Comparison of ENCODE assay signal across 20 cellular contexts in genomic region chr17:50181155-50181554, GRCh38. TPM values are rescaled to one million over a fixed set of nuclear protein-coding genes. Genes with fewer than 3 reads are reported as not detected.
DNase-seq lines count a peak whose midpoint lies in the region; TF ChIP-seq lines count a peak whose summit lies in the region.
"Had no signal": no experiment of that assay in that cellular context is flagged by ENCODE, and none has a peak within 500 bp of the region (broad histone marks: within the 10 kb centered on the region; RNA-seq: fewer than 3 reads in every experiment).

No MANE protein-coding gene starts in this region.

- H3K4me1 ChIP-seq in GM23248 (ENCODE audit: insufficient read depth): peaks cover 38% of the 10 kb centered on the region
- peaks cover 22% of the 10 kb centered on the region for H3K4me1 ChIP-seq in smooth muscle cell (ENCODE audit: low read depth)

- TF ChIP-seq CTCF in astrocyte of the spinal cord (IDR thresholded peaks at IDR 0.05; ENCODE audit: low read depth, low read length): no peak
- TF ChIP-seq CTCF in smooth muscle cell (IDR thresholded peaks at IDR 0.05; ENCODE audit: borderline replicate concordance, insufficient read depth, poor library complexity, severe bottlenecking): no peak

- peak overlapping the region; percentile 100 for H3K9ac ChIP-seq in GM23248
- H3K9ac ChIP-seq in smooth muscle cell (ENCODE audit: low read depth): no peak overlapping the region

- H3F3A ChIP-seq in GM23248 (ENCODE audit: insufficient read depth) (peaks cover 84% of the 10 kb centered on the region), smooth muscle cell (ENCODE audit: low read depth) (peaks cover 48% of the 10 kb centered on the region)

- in situ Hi-C loops in GM23248 (cut with MboI) (no loop called here), astrocyte of the spinal cord (cut with HindIII; ENCODE audit: low sequenced_read_pairs) (no loop called here)

- no peak overlapping the region for H3K4me2 ChIP-seq in GM23248 (ENCODE audit: unreplicated experiment)
- no peak overlapping the region for H3K4me2 ChIP-seq in smooth muscle cell

- no peak for DNase-seq in GM23248
- peak; percentile 13 for DNase-seq in astrocyte of the spinal cord (ENCODE audit: low read depth, low spot score)
- DNase-seq in medulla oblongata (ENCODE audit: extremely low spot score): peak; percentile 63
- DNase-seq in smooth muscle cell (lab: John Stamatoyannopoulos, UW; ENCODE audit: unreplicated experiment): no peak
- no peak for DNase-seq in NAMALWA (ENCODE audit: low spot score)
- no peak for DNase-seq in NCI-H1436 treated with DMSO at 0.1 percent for 48 hours (lab: John Stamatoyannopoulos, UW)
- no peak for DNase-seq in T-helper 1 cell
- no peak for DNase-seq in GM19238 (ENCODE audit: insufficient read length, low spot score)
- DNase-seq: activated CD4-positive, CD25-positive, alpha-beta regulatory T cell treated with anti-CD3 and anti-CD28 coated beads, Interleukin-2, amount 50 U/mL, for 72 hours; activated naive CD4-positive, alpha-beta T cell treated with anti-CD3 and anti-CD28 coated beads, Interleukin-2, amount 50 U/mL, for 16 hours; BE2C; DMS53; MM.1S; NCI-H2029 treated with DMSO at 0.1 percent for 48 hours; NCI-H526 treated with DMSO at 0.1 percent for 48 hours; stimulated activated CD4-positive, alpha-beta T cell treated with anti-CD3 and anti-CD28 coated beads, Interleukin-2, amount 100 ng/mL, for 24 hours; trophoblast cell had no signal

- H3K79me2 ChIP-seq in GM23248 (ENCODE audit: insufficient read depth) (no peaks in the 10 kb centered on the region), smooth muscle cell (ENCODE audit: low read depth) (no peaks in the 10 kb centered on the region)

- H3K27ac ChIP-seq in GM23248 (peak overlapping the region; percentile 100), smooth muscle cell (ENCODE audit: low read depth) (peak overlapping the region; percentile 84)

- H2AFZ ChIP-seq in GM23248: no peak overlapping the region
- H2AFZ ChIP-seq in smooth muscle cell (ENCODE audit: low read depth): no peak overlapping the region

- H3K36me3 ChIP-seq in GM23248 (ENCODE audit: low read depth) (peaks cover 14% of the 10 kb centered on the region), smooth muscle cell (ENCODE audit: low read depth) (no peaks in the 10 kb centered on the region)
- H3K36me3 ChIP-seq: BE2C had no signal

- H3K9me3 ChIP-seq in GM23248 (ENCODE audit: low read depth) (no peaks in the 10 kb centered on the region), smooth muscle cell (replicated peaks; ENCODE audit: low read depth) (no peaks in the 10 kb centered on the region)
- H3K9me3 ChIP-seq: BE2C had no signal

- H3K4me3 ChIP-seq in GM23248: no peak overlapping the region
- no peak overlapping the region for H3K4me3 ChIP-seq in astrocyte of the spinal cord (ENCODE audit: low read depth, low read length)
- H3K4me3 ChIP-seq in smooth muscle cell: no peak overlapping the region

- H3K9me2 ChIP-seq in GM23248 (ENCODE audit: insufficient read depth): no peaks in the 10 kb centered on the region

- H3K27me3 ChIP-seq in GM23248 (replicated peaks; ENCODE audit: insufficient read depth): no peaks in the 10 kb centered on the region
- no peaks in the 10 kb centered on the region for H3K27me3 ChIP-seq in smooth muscle cell (ENCODE audit: low read depth)
- H3K27me3 ChIP-seq: BE2C had no signal

- WGBS in GM23248 (ENCODE audit: low coverage in 1 of 2, low lambda C conversion rate in 2 of 2, missing lambda C conversion rate in 2 of 2), 2 experiments: 54 to 57% methylated on average over 13 of the region's 13 CpGs
- 83% methylated on average over 13 of the region's 13 CpGs for WGBS in smooth muscle cell (ENCODE audit: low lambda C conversion rate)

- H4K20me1 ChIP-seq in GM23248 (ENCODE audit: insufficient read depth) (no peaks in the 10 kb centered on the region), smooth muscle cell (ENCODE audit: low read depth) (peaks cover 59% of the 10 kb centered on the region)

RNA-seq across cellular contexts. Expression of gene SGCA, which starts 15.3 kb away (rescaled TPM):
- 1.6 TPM in 1 of 2 replicates, not detected in the other for total RNA-seq in GM23248 (2014; rRNA removed; shearing (Covaris generic))
- 1.4 and 1.8 TPM in 2 replicates for polyA plus RNA-seq in GM23248 (2016; fragmentation: Nextera tagmentation; extraction: Ambion mirVana)
- total RNA-seq in smooth muscle cell: 0.99 TPM in 1 of 2 replicates, not detected in the other
- 1.4 and 2.1 TPM in 2 replicates for polyA plus RNA-seq in smooth muscle cell
- total RNA-seq: cerebellum, HT1080, pulmonary artery endothelial cell had no signal

RNA-seq across cellular contexts. Expression of gene COL1A1, which starts 20.3 kb away (rescaled TPM):
- total RNA-seq in GM23248 (2014; rRNA removed; shearing (Covaris generic)): 6,472 and 7,860 TPM in 2 replicates
- polyA plus RNA-seq in GM23248 (2016; fragmentation: Nextera tagmentation; extraction: Ambion mirVana) (15,283 and 15,653 TPM in 2 replicates), smooth muscle cell (18,306 and 25,649 TPM in 2 replicates)
- 3,848 and 4,141 TPM in 2 replicates for total RNA-seq in smooth muscle cell

RNA-seq across cellular contexts. Expression of gene PPP1R9B, which starts 30.7 kb away (rescaled TPM):
- 62.0 and 69.4 TPM in 2 replicates for total RNA-seq in GM23248 (2014; rRNA removed; shearing (Covaris generic))
- polyA plus RNA-seq in GM23248 (2016; fragmentation: Nextera tagmentation; extraction: Ambion mirVana) (2.3 and 3.2 TPM in 2 replicates), smooth muscle cell (6.7 and 10.2 TPM in 2 replicates)
- total RNA-seq in smooth muscle cell: 20.8 and 21.8 TPM in 2 replicates

RNA-seq across cellular contexts. Expression of gene SAMD14, which starts 51.2 kb away (rescaled TPM):
- total RNA-seq in GM23248 (2014; rRNA removed; shearing (Covaris generic)): 3.0 and 4.4 TPM in 2 replicates
- polyA plus RNA-seq in GM23248 (2016; fragmentation: Nextera tagmentation; extraction: Ambion mirVana) (1.3 TPM in 2 replicates), smooth muscle cell (13.7 and 21.1 TPM in 2 replicates)
- total RNA-seq in smooth muscle cell: 6.3 and 39.1 TPM in 2 replicates
- total RNA-seq: HT1080 had no signal

Comparison
In these comparisons a context has a peak if more than half of its experiments do, and no peak if none do; other contexts are left out.
1. DNase-seq: peak in astrocyte of the spinal cord (single experiment) and medulla oblongata (single experiment); none in GM23248 (single experiment), smooth muscle cell (single experiment), NAMALWA (single experiment), NCI-H1436 treated with DMSO at 0.1 percent for 48 hours (single experiment), T-helper 1 cell (0 of 5) and GM19238 (single experiment).